Comparison of ENCODE assay signal across 30 cellular contexts in the genomic region with DNA sequence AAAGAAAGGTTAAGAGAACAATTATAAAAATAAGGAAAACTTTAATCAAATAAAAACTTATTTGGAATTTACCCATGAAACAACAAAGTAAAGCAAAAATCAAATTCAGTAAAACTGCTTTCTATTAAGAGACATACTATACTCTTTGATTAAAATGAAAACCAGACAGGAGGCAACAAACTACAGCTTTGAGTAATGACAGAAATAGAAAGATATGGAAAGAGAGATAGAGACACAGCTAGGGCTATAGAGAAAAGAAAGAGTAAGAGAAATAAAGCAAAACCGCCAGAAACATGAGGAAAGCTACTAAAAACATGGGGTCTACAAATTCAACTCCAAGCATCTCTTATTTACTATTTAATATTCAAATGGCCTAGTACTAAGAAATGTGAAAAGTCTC.
"Had no signal": no experiment of that assay in that cellular context is flagged by ENCODE, and none has a peak within 500 bp of the region (broad histone marks: within the 10 kb centered on the region; RNA-seq: fewer than 3 reads in every experiment).

No MANE protein-coding gene starts in this region.

- DNase-seq: activated CD4-positive, alpha-beta memory T cell treated with anti-CD3 and anti-CD28 coated beads for 36 hours; activated CD4-positive, alpha-beta T cell treated with anti-CD3 and anti-CD28 coated beads for 36 hours; activated CD4-positive, alpha-beta T cell treated with anti-CD3 and anti-CD28 coated beads, Interleukin-2, amount 10 ng/mL, durations not matched to agents 7 days and 5 days; activated CD8-positive, alpha-beta memory T cell treated with anti-CD3 and anti-CD28 coated beads, Interleukin-2, amount 50 U/mL, for 4 hours; activated effector memory CD4-positive, alpha-beta T cell treated with Interleukin-2 at 50 U/mL for 16 hours; activated naive CD4-positive, alpha-beta T cell treated with anti-CD3 and anti-CD28 coated beads, Interleukin-2, amount 50 U/mL, for 16 hours; activated naive CD8-positive, alpha-beta T cell treated with anti-CD3 and anti-CD28 coated beads, Interleukin-2, amount 10 ng/mL, durations not matched to agents 7 days and 5 days; activated T-cell treated with anti-CD3 and anti-CD28 coated beads for 4 hours; activated T-cell treated with anti-CD3 and anti-CD28 coated beads, Interleukin-2, amount 50 U/mL, for 48 hours; adrenal gland; body of pancreas; caudate nucleus; MM.1S; MV-4-11; NCI-H1092; NCI-H1436 treated with DMSO at 0.1 percent for 48 hours; NCI-H1694 treated with DMSO at 0.1 percent for 48 hours; NCI-H2029; NCI-H345; NCI-H524 treated with DMSO at 0.1 percent for 48 hours; SIG-M5; T-helper 1 cell; T1000 had no signal

- H3K9ac ChIP-seq: KMS-11 had no signal

- H3K9me3 ChIP-seq: body of pancreas, breast epithelium had no signal

- H3K4me2 ChIP-seq: KMS-11 had no signal

- H3K27ac ChIP-seq: adrenal gland, body of pancreas, breast epithelium, KMS-11 had no signal

- H3K4me3 Mint-ChIP-seq: activated CD4-positive, alpha-beta memory T cell treated with anti-CD3 and anti-CD28 coated beads for 36 hours; activated CD4-positive, alpha-beta T cell treated with anti-CD3 and anti-CD28 coated beads for 36 hours; activated CD4-positive, alpha-beta T cell treated with anti-CD3 and anti-CD28 coated beads, Interleukin-2, amount 10 ng/mL, durations not matched to agents 7 days and 5 days; activated naive CD8-positive, alpha-beta T cell treated with anti-CD3 and anti-CD28 coated beads, Interleukin-2, amount 10 ng/mL, durations not matched to agents 7 days and 5 days; WTC11 had no signal

- H3K4me1 Mint-ChIP-seq: activated naive CD8-positive, alpha-beta T cell treated with anti-CD3 and anti-CD28 coated beads, Interleukin-2, amount 10 ng/mL, durations not matched to agents 7 days and 5 days; WTC11 had no signal

- FAIRE-seq: astrocyte had no signal

- H3K27me3 Mint-ChIP-seq: activated CD4-positive, alpha-beta memory T cell treated with anti-CD3 and anti-CD28 coated beads for 36 hours; activated CD4-positive, alpha-beta T cell treated with anti-CD3 and anti-CD28 coated beads for 36 hours; activated CD4-positive, alpha-beta T cell treated with anti-CD3 and anti-CD28 coated beads, Interleukin-2, amount 10 ng/mL, durations not matched to agents 7 days and 5 days; activated naive CD8-positive, alpha-beta T cell treated with anti-CD3 and anti-CD28 coated beads, Interleukin-2, amount 10 ng/mL, durations not matched to agents 7 days and 5 days had no signal

- H3K27me3 ChIP-seq: adrenal gland, body of pancreas, breast epithelium had no signal

- H3K9me3 Mint-ChIP-seq: activated CD4-positive, alpha-beta memory T cell treated with anti-CD3 and anti-CD28 coated beads for 36 hours; activated CD4-positive, alpha-beta T cell treated with anti-CD3 and anti-CD28 coated beads, Interleukin-2, amount 10 ng/mL, durations not matched to agents 7 days and 5 days; activated naive CD8-positive, alpha-beta T cell treated with anti-CD3 and anti-CD28 coated beads, Interleukin-2, amount 10 ng/mL, durations not matched to agents 7 days and 5 days; WTC11 had no signal

- H3K27ac Mint-ChIP-seq: activated CD4-positive, alpha-beta memory T cell treated with anti-CD3 and anti-CD28 coated beads for 36 hours; activated CD4-positive, alpha-beta T cell treated with anti-CD3 and anti-CD28 coated beads for 36 hours; activated CD4-positive, alpha-beta T cell treated with anti-CD3 and anti-CD28 coated beads, Interleukin-2, amount 10 ng/mL, durations not matched to agents 7 days and 5 days; activated naive CD8-positive, alpha-beta T cell treated with anti-CD3 and anti-CD28 coated beads, Interleukin-2, amount 10 ng/mL, durations not matched to agents 7 days and 5 days; WTC11 had no signal

- H3K4me1 ChIP-seq: body of pancreas, breast epithelium had no signal

- H3K36me3 ChIP-seq: adrenal gland had no signal

- H3K4me3 ChIP-seq: adrenal gland, body of pancreas, breast epithelium had no signal

- ATAC-seq: activated CD4-positive, alpha-beta T cell treated with anti-CD3 and anti-CD28 coated beads for 36 hours; activated CD4-positive, CD25-positive, alpha-beta regulatory T cell treated with anti-CD3 and anti-CD28 coated beads, Interleukin-2, amount 50 U/mL, for 24 hours; body of pancreas; Panc1; SK-N-SH treated with all-trans-retinoic acid at 6 μM for 48 hours; WTC11 had no signal
